Comparison of ENCODE assay signal across 8 cellular contexts in genomic region chr22:30386960-30387848, GRCh38. TPM values are rescaled to one million over a fixed set of nuclear protein-coding genes. Genes with fewer than 3 reads are reported as not detected.
A peak's percentile ranks its signal among the peaks of the same experiment; 100 is the strongest.
DNase-seq lines count a peak whose midpoint lies in the region; ATAC-seq and TF ChIP-seq lines count a peak whose summit lies in the region.

Gene RNF215, minus strand, starts transcription at chr22:30387411. Its CDS starts 98 bp downstream, at chr22:30387313.

- H3K9me3 ChIP-seq in MM.1S (replicated peaks; ENCODE audit: insufficient read depth, low read length): no peaks in the 10 kb centered on the region
- H3K9me3 ChIP-seq in left ventricle myocardium inferior (replicated peaks): no peaks in the 10 kb centered on the region
- H3K9me3 ChIP-seq in psoas muscle: no peaks in the 10 kb centered on the region

- no peaks in the 10 kb centered on the region for H4K20me1 ChIP-seq in MM.1S (ENCODE audit: insufficient read depth, low read length)

- peak; percentile 93 to 97 (median 95) for ATAC-seq in psoas muscle

- TF ChIP-seq CTCF in MM.1S (IDR thresholded peaks at IDR 0.05; ENCODE audit: low read length): peak; percentile 74
- TF ChIP-seq CTCF in left ventricle myocardium inferior (IDR thresholded peaks at IDR 0.05; ENCODE audit: borderline replicate concordance): peak; percentile 95
- peak; percentile 99 for TF ChIP-seq CTCF in psoas muscle (IDR thresholded peaks at IDR 0.05)

- peak within 1 kb of the TSS; percentile 71 for H3K4me2 ChIP-seq in MM.1S (ENCODE audit: low read depth, low read length)

- peak within 1 kb of the TSS; percentile 80 for H2AFZ ChIP-seq in MM.1S (ENCODE audit: low read length)

- H3K4me3 ChIP-seq in MM.1S (ENCODE audit: low read length) (peak within 1 kb of the TSS; percentile 66), left ventricle myocardium inferior (peak within 1 kb of the TSS; percentile 73), psoas muscle (peak within 1 kb of the TSS; percentile 70), urinary bladder (ENCODE audit: low read depth, low read length) (peak within 1 kb of the TSS; percentile 74)

- 1 to 2% (median 2%) methylated on average over 30 to 94 of the region's 95 CpGs for WGBS in psoas muscle, 3 donors
- 1% methylated on average over 95 of the region's 95 CpGs for whole genome bisulfite sequencing in urinary bladder

- intact Hi-C loops in left ventricle myocardium inferior (cut with micrococcal nuclease): loop anchor here (5.0 kb wide), 1 partner anchor 280 kb away; no protein-coding TSS in a partner anchor
- intact Hi-C loops in psoas muscle (cut with DNase I): loop anchor here (1.0 to 5.0 kb wide), 5 partner anchors 98 to 280 kb away; partner anchors contain the start of gene CASTOR1 (in 1 of the 2)

- H3K36me3 Mint-ChIP-seq in T-helper 1 cell treated with Interleukin-12 subunit alpha and Interleukin-12 subunit beta and Interleukin-4 antibody, amounts not matched to agents 30 μg/mL and 1 μg/mL, for 36 hours (ENCODE audit: low read depth): no peaks in the 10 kb centered on the region

- peak within 1 kb of the TSS; percentile 83 for H3K4me3 Mint-ChIP-seq in T-helper 1 cell treated with Interleukin-12 subunit alpha and Interleukin-12 subunit beta and Interleukin-4 antibody, amounts not matched to agents 30 μg/mL and 1 μg/mL, for 36 hours

- H3K27ac Mint-ChIP-seq in T-helper 1 cell treated with Interleukin-12 subunit alpha and Interleukin-12 subunit beta and Interleukin-4 antibody, amounts not matched to agents 30 μg/mL and 1 μg/mL, for 36 hours: peak within 1 kb of the TSS; percentile 39

- H3K27ac ChIP-seq in MM.1S (ENCODE audit: low read length): no peak within 1 kb of the TSS
- H3K27ac ChIP-seq in left ventricle myocardium inferior (replicated peaks): peak within 1 kb of the TSS; percentile 85
- peak within 1 kb of the TSS; percentile 60 for H3K27ac ChIP-seq in psoas muscle
- H3K27ac ChIP-seq in urinary bladder (ENCODE audit: low read depth): peak within 1 kb of the TSS; percentile 79

- H3K9ac ChIP-seq in MM.1S (ENCODE audit: low read length): peak within 1 kb of the TSS; percentile 57; the same call in 1 of the 2 replicates

- H3F3A ChIP-seq in MM.1S (ENCODE audit: insufficient read depth, low read length): no peaks in the 10 kb centered on the region

- no peaks in the 10 kb centered on the region for H3K27me3 Mint-ChIP-seq in T-helper 1 cell treated with Interleukin-12 subunit alpha and Interleukin-12 subunit beta and Interleukin-4 antibody, amounts not matched to agents 30 μg/mL and 1 μg/mL, for 36 hours (ENCODE audit: low read depth)

- H3K9me3 Mint-ChIP-seq in T-helper 1 cell treated with Interleukin-12 subunit alpha and Interleukin-12 subunit beta and Interleukin-4 antibody, amounts not matched to agents 30 μg/mL and 1 μg/mL, for 36 hours: no peaks in the 10 kb centered on the region

- H3K27me3 ChIP-seq in MM.1S (replicated peaks; ENCODE audit: insufficient read depth, low read length) (no peaks in the 10 kb centered on the region), left ventricle myocardium inferior (ENCODE audit: low read depth) (peaks cover under 1% of the 10 kb centered on the region), psoas muscle (ENCODE audit: insufficient read depth in 3 of 3, low read length in 2 of 3) (no peaks in the 10 kb centered on the region)

- in situ Hi-C loops in G401 (cut with HindIII; ENCODE audit: low sequenced_read_pairs): no loop called here

- peaks cover 18% of the 10 kb centered on the region for H3K4me1 Mint-ChIP-seq in T-helper 1 cell treated with Interleukin-12 subunit alpha and Interleukin-12 subunit beta and Interleukin-4 antibody, amounts not matched to agents 30 μg/mL and 1 μg/mL, for 36 hours (ENCODE audit: low read depth)

- DNase-seq in G401 (ENCODE audit: low spot score) (peak; percentile 85), H4 (ENCODE audit: low spot score) (peak; percentile 26), MM.1S (peak; percentile 83), amniotic stem cell (lab: John Stamatoyannopoulos, UW) (peak; percentile 61), left ventricle myocardium inferior (peak; percentile 84), psoas muscle (peak; percentile 85 to 92)

- H3K4me1 ChIP-seq in MM.1S (ENCODE audit: low read length) (peaks cover 12% of the 10 kb centered on the region), left ventricle myocardium inferior (peaks cover 22% of the 10 kb centered on the region), psoas muscle (peaks cover 8% of the 10 kb centered on the region), urinary bladder (ENCODE audit: insufficient read depth) (no peaks in the 10 kb centered on the region)

- no peaks in the 10 kb centered on the region for H3K9me2 ChIP-seq in MM.1S (replicated peaks; ENCODE audit: insufficient read depth, low read length)

- no peaks in the 10 kb centered on the region for H3K79me2 ChIP-seq in MM.1S (ENCODE audit: low read length)

- H3K36me3 ChIP-seq in MM.1S (replicated peaks; ENCODE audit: insufficient read depth, low read length) (no peaks in the 10 kb centered on the region), left ventricle myocardium inferior (no peaks in the 10 kb centered on the region), psoas muscle (ENCODE audit: insufficient read depth in 1 of 2, low read depth in 1 of 2) (peaks cover 0 to 13% of the 10 kb centered on the region in 2 donors), urinary bladder (ENCODE audit: insufficient read depth) (no peaks in the 10 kb centered on the region)

RNA-seq across cellular contexts. Expression of gene RNF215, which starts in this region (rescaled TPM):
- total RNA-seq in G401 (2014; rRNA removed; shearing (Covaris generic)): 20.5 and 23.2 TPM in 2 replicates
- total RNA-seq in H4 (2014; rRNA removed; shearing (Covaris generic)): 5.1 and 6.4 TPM in 2 replicates
- total RNA-seq in left ventricle myocardium inferior (4.9 TPM), psoas muscle (1 to 10 TPM; 5.7 to 9.8 (median 8.2) TPM), urinary bladder (10.7 TPM)
- polyA plus RNA-seq in psoas muscle (10 to 100 TPM in 1 of 3 donors, 1 to 10 TPM in 2; 6.1 to 13.8 (median 8.8) TPM), urinary bladder (18.8 TPM)

Comparison
In these comparisons a context has a peak if more than half of its experiments do, and no peak if none do; other contexts are left out.
1. DNase-seq: peak in every context shown above with its lines; median percentile 88 in psoas muscle; 85 in G401; 84 in left ventricle myocardium inferior; 83 in MM.1S; 61 in amniotic stem cell; 26 in H4.